21 cellular contexts compared by ENCODE assay signal in the genomic region with DNA sequence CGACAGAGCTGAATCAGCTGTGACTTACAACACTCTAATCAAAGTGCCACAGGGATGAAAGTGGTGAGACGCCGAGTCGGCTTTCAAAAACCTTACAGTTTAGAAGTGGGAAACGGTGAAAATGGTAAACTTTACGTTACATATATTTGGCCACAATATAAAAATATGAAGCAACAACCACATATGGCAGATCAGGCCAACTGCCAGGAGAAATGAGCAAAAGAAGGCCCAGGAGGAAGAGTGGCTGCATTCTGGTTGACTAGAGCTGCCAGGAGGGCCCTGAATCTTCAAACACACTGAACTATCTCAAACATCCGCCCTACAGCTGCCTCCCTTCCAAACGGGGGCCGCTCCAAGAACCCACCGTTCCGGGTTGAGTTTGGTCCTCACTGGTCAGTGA.
"Had no signal": no experiment of that assay in that cellular context is flagged by ENCODE, and none has a peak within 500 bp of the region (broad histone marks: within the 10 kb centered on the region; RNA-seq: fewer than 3 reads in every experiment).

No MANE protein-coding gene starts in this region.

- DNase-seq: effector CD4-positive, alpha-beta T cell; foreskin melanocyte; heart left ventricle; hippocampal formation; mammary epithelial cell; naive thymus-derived CD4-positive, alpha-beta T cell; retina; right lobe of liver; stimulated activated CD4-positive, alpha-beta T cell treated with anti-CD3 and anti-CD28 coated beads, Interleukin-4, amount 100 ng/mL, for 1 hour; stimulated activated CD8-positive, alpha-beta memory T cell treated with anti-CD3 and anti-CD28 coated beads, Interleukin-4, amount 100 ng/mL, for 48 hours; stimulated activated naive CD8-positive, alpha-beta T cell treated with anti-CD3 and anti-CD28 coated beads, Interleukin-15, Interleukin-2, amounts not matched to agents 100 U/mL and 50 U/mL, for 24 hours; thyroid gland had no signal

- H3K36me3 Mint-ChIP-seq: naive thymus-derived CD4-positive, alpha-beta T cell; stimulated activated effector memory CD8-positive, alpha-beta T cell treated with anti-CD3 and anti-CD28 coated beads, Interleukin-12 subunit alpha, Interleukin-12 subunit beta, amount 100 ng/mL, for 72 hours had no signal

- H3K4me1 ChIP-seq: pancreas, prostate gland, right lobe of liver, suprapubic skin, thyroid gland had no signal

- H3K27ac ChIP-seq: coronary artery, pancreas, prostate gland, right lobe of liver, suprapubic skin, thyroid gland had no signal

- H3K9me3 ChIP-seq: heart left ventricle, pancreas, prostate gland, right lobe of liver, suprapubic skin, thyroid gland had no signal

- H3K27me3 ChIP-seq: heart left ventricle, pancreas, right lobe of liver, suprapubic skin, thyroid gland had no signal

- H3K9me3 Mint-ChIP-seq: naive thymus-derived CD4-positive, alpha-beta T cell; stimulated activated effector memory CD8-positive, alpha-beta T cell treated with anti-CD3 and anti-CD28 coated beads, Interleukin-12 subunit alpha, Interleukin-12 subunit beta, amount 100 ng/mL, for 72 hours; type B pancreatic cell had no signal

- H3K27me3 Mint-ChIP-seq: type B pancreatic cell had no signal

- H3K27ac Mint-ChIP-seq: naive thymus-derived CD4-positive, alpha-beta T cell; stimulated activated effector memory CD8-positive, alpha-beta T cell treated with anti-CD3 and anti-CD28 coated beads, Interleukin-12 subunit alpha, Interleukin-12 subunit beta, amount 100 ng/mL, for 72 hours; type B pancreatic cell had no signal

- H3K4me1 Mint-ChIP-seq: naive thymus-derived CD4-positive, alpha-beta T cell; stimulated activated effector memory CD8-positive, alpha-beta T cell treated with anti-CD3 and anti-CD28 coated beads, Interleukin-12 subunit alpha, Interleukin-12 subunit beta, amount 100 ng/mL, for 72 hours had no signal

- ATAC-seq: heart left ventricle; left lobe of liver; naive thymus-derived CD4-positive, alpha-beta T cell; pancreas; right lobe of liver; stimulated activated effector memory CD8-positive, alpha-beta T cell treated with anti-CD3 and anti-CD28 coated beads, Interleukin-12 subunit alpha, Interleukin-12 subunit beta, amount 100 ng/mL, for 72 hours; stimulated activated naive CD8-positive, alpha-beta T cell treated with anti-CD3 and anti-CD28 coated beads, Interleukin-15, Interleukin-2, amounts not matched to agents 100 U/mL and 50 U/mL, for 24 hours had no signal

- FAIRE-seq: islet of Langerhans, pancreas, urothelium cell line had no signal

- H3K36me3 ChIP-seq: heart left ventricle, pancreas, prostate gland, right lobe of liver, suprapubic skin, thyroid gland had no signal

- H3K4me3 ChIP-seq: coronary artery, heart left ventricle, pancreas, prostate gland, right lobe of liver, suprapubic skin, thyroid gland had no signal

- H3K4me3 Mint-ChIP-seq: naive thymus-derived CD4-positive, alpha-beta T cell; stimulated activated effector memory CD8-positive, alpha-beta T cell treated with anti-CD3 and anti-CD28 coated beads, Interleukin-12 subunit alpha, Interleukin-12 subunit beta, amount 100 ng/mL, for 72 hours; type B pancreatic cell had no signal
